Comparison of ENCODE assay signal across 14 cellular contexts in the genomic region with DNA sequence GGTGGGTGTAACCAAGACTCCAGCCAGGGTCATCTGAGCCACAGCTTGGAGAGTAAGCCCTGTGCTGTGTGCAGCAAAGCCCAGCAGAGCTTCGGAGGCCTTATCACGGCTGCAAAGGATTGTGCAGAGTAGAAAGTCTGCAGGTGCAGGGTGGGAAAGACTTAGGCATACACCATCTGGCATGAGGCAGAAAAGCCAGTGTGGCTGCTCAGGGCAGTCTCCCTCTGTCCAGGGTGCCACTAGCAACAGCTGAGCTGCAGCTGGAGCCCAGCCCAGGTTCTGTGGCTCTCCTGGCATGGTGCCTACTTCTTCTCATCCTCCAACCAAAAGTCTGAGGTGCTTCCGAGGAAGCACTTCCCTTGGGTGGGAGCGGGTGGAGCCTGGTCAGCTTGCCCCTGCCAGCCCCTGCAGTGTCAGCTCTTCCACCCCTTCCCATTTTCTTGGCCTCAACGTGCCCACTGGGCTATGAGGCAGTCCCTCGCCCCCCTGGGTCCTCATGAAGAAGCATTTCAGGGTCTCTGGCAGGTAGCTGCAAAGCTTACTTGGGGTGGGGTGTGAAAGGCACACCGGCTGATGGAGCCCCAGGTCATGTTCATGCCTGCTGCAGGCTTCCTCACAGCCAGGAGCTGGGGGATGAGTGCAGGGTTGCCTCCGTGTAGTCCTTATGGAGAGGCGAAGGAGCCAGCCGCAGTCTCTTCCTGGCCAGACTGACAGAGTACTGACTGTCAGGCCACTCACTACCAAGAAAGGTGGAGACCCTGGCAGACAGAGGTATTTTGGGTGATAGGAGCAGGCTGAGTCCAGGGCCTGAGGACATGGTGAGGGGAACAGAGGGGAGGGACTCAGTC. TPM values are rescaled to one million over a fixed set of nuclear protein-coding genes. Genes with fewer than 3 reads are reported as not detected.
DNase-seq lines count a peak whose midpoint lies in the region; TF ChIP-seq lines count a peak whose summit lies in the region.
"Had no signal": no experiment of that assay in that cellular context is flagged by ENCODE, and none has a peak within 500 bp of the region (broad histone marks: within the 10 kb centered on the region; RNA-seq: fewer than 3 reads in every experiment).

No MANE protein-coding gene starts in this region.

- H3K27me3 ChIP-seq in CD4-positive, alpha-beta memory T cell (ENCODE audit: insufficient read depth, low read length): peaks cover 4% of the 10 kb centered on the region

- H3K4me3 ChIP-seq in CD4-positive, alpha-beta memory T cell (ENCODE audit: low read length in 2 of 2): no peak overlapping the region
- H3K4me3 ChIP-seq: esophagus squamous epithelium, GM12878, smooth muscle cell had no signal

- no peaks in the 10 kb centered on the region for H3K9me3 ChIP-seq in CD4-positive, alpha-beta memory T cell (ENCODE audit: control insufficient read depth in 1 of 2, low read length in 2 of 2)
- H3K9me3 ChIP-seq: Caco-2, esophagus squamous epithelium had no signal

- H3K36me3 Mint-ChIP-seq in CD4-positive, alpha-beta memory T cell: no peaks in the 10 kb centered on the region

- in situ Hi-C loops in G401 (cut with HindIII; ENCODE audit: low sequenced_read_pairs): no loop called here

- intact Hi-C loops in CD4-positive, alpha-beta memory T cell (cut with micrococcal nuclease): no loop called here

- H3K27me3 Mint-ChIP-seq in CD4-positive, alpha-beta memory T cell: peaks cover 18 to 31% of the 10 kb centered on the region in 2 donors

- H3K4me1 ChIP-seq in CD4-positive, alpha-beta memory T cell (ENCODE audit: insufficient read depth, low read length): no peaks in the 10 kb centered on the region
- H3K4me1 ChIP-seq: Caco-2 had no signal

- H3K4me3 Mint-ChIP-seq in CD4-positive, alpha-beta memory T cell: no peak overlapping the region
- H3K4me3 Mint-ChIP-seq: activated B cell treated with CpG ODN at 0.5 μM for 24 hours; activated T-helper 1 cell treated with anti-CD3 and anti-CD28 coated beads, Interleukin-12 subunit alpha, Interleukin-12 subunit beta, Interleukin-2, Interleukin-4 antibody, amounts not matched to agents 30 ng/mL and 10 ng/mL and 1 ng/mL, durations not matched to agents 14 hours and 24 hours and 36 hours had no signal

- DNase-seq in G401 (ENCODE audit: low spot score): peak; percentile 46
- DNase-seq in NCI-H1092 (lab: John Stamatoyannopoulos, UW): peak; percentile 49
- DNase-seq in RWPE1 (ENCODE audit: low spot score): peak; percentile 19
- DNase-seq in mesenteric fat pad (ENCODE audit: low spot score): peak; percentile 77
- no peak for DNase-seq in CD4-positive, alpha-beta memory T cell
- no peak for DNase-seq in AML-193 (lab: John Stamatoyannopoulos, UW)
- no peak for DNase-seq in stimulated activated CD4-positive, alpha-beta T cell treated with anti-CD3 and anti-CD28 coated beads, Interleukin-1b, Interleukin-23, amount 100 ng/mL, for 48 hours
- DNase-seq: activated B cell treated with CpG ODN at 0.5 μM for 24 hours, Caco-2, esophagus squamous epithelium had no signal

- peak overlapping the region in 1 of 7 donors; percentile 43 for H3K27ac Mint-ChIP-seq in CD4-positive, alpha-beta memory T cell
- H3K27ac Mint-ChIP-seq: activated B cell treated with CpG ODN at 0.5 μM for 24 hours; activated T-helper 1 cell treated with anti-CD3 and anti-CD28 coated beads, Interleukin-12 subunit alpha, Interleukin-12 subunit beta, Interleukin-2, Interleukin-4 antibody, amounts not matched to agents 30 ng/mL and 10 ng/mL and 1 ng/mL, durations not matched to agents 14 hours and 24 hours and 36 hours had no signal

- peaks cover 2 to 16% (median 5%) of the 10 kb centered on the region in 4 donors for H3K4me1 Mint-ChIP-seq in CD4-positive, alpha-beta memory T cell

- CTCF ChIA-PET in RWPE1 (lab: Yijun Ruan, JAX): interaction anchor here (0.6 kb wide), 1 partner anchor 14 kb away, joined by 4 read pairs; no protein-coding TSS in a partner anchor
- CTCF ChIA-PET in CD4-positive, alpha-beta memory T cell (lab: Charles Lee; ENCODE audit: partially characterized antibody): no interaction called here

- no peak overlapping the region for H3K27ac ChIP-seq in RWPE1
- no peak overlapping the region for H3K27ac ChIP-seq in CD4-positive, alpha-beta memory T cell (ENCODE audit: low read depth, low read length)
- H3K27ac ChIP-seq: esophagus squamous epithelium had no signal

- POLR2A ChIA-PET in RWPE1 (lab: Yijun Ruan, JAX; ENCODE audit: low non-redundant PET): no interaction called here
- POLR2A ChIA-PET in CD4-positive, alpha-beta memory T cell (lab: Charles Lee; ENCODE audit: partially characterized antibody): no interaction called here

- no peak for TF ChIP-seq CTCF in RWPE1 (conservative IDR thresholded peaks at IDR 0.05; ENCODE audit: low read depth)

- no peaks in the 10 kb centered on the region for H3K36me3 ChIP-seq in CD4-positive, alpha-beta memory T cell (ENCODE audit: insufficient read depth, low read length)
- H3K36me3 ChIP-seq: esophagus squamous epithelium had no signal

- H3K9me3 Mint-ChIP-seq in CD4-positive, alpha-beta memory T cell: peaks cover 0 to 3% (median 0%) of the 10 kb centered on the region in 8 donors
- H3K9me3 Mint-ChIP-seq: activated B cell treated with CpG ODN at 0.5 μM for 24 hours; activated T-helper 1 cell treated with anti-CD3 and anti-CD28 coated beads, Interleukin-12 subunit alpha, Interleukin-12 subunit beta, Interleukin-2, Interleukin-4 antibody, amounts not matched to agents 30 ng/mL and 10 ng/mL and 1 ng/mL, durations not matched to agents 14 hours and 24 hours and 36 hours had no signal

RNA-seq across cellular contexts. Expression of a gene that starts 4.8 kb away (rescaled TPM):
- total RNA-seq in G401 (2014; rRNA removed; shearing (Covaris generic)): not detected in 2 replicates
- not detected for total RNA-seq in mesenteric fat pad
- not detected for total RNA-seq in CD4-positive, alpha-beta memory T cell
- polyA plus RNA-seq in CD4-positive, alpha-beta memory T cell: not detected
- total RNA-seq: activated B cell treated with CpG ODN at 0.5 μM for 24 hours; activated T-helper 1 cell treated with anti-CD3 and anti-CD28 coated beads, Interleukin-12 subunit alpha, Interleukin-12 subunit beta, Interleukin-2, Interleukin-4 antibody, amounts not matched to agents 30 ng/mL and 10 ng/mL and 1 ng/mL, durations not matched to agents 14 hours and 24 hours and 36 hours; esophagus squamous epithelium; GM12878; smooth muscle cell had no signal
- polyA plus RNA-seq: GM12878, smooth muscle cell had no signal

RNA-seq across cellular contexts. Expression of a gene that starts 31.3 kb away (rescaled TPM):
- total RNA-seq in G401 (2014; rRNA removed; shearing (Covaris generic)): not detected in 2 replicates
- total RNA-seq in mesenteric fat pad: not detected
- not detected for total RNA-seq in CD4-positive, alpha-beta memory T cell
- polyA plus RNA-seq in CD4-positive, alpha-beta memory T cell: not detected
- total RNA-seq: activated B cell treated with CpG ODN at 0.5 μM for 24 hours; activated T-helper 1 cell treated with anti-CD3 and anti-CD28 coated beads, Interleukin-12 subunit alpha, Interleukin-12 subunit beta, Interleukin-2, Interleukin-4 antibody, amounts not matched to agents 30 ng/mL and 10 ng/mL and 1 ng/mL, durations not matched to agents 14 hours and 24 hours and 36 hours; bronchial epithelial cell; Caco-2; esophagus squamous epithelium; GM12878; smooth muscle cell had no signal
- polyA plus RNA-seq: GM12878, smooth muscle cell had no signal

Comparison
In these comparisons a context has a peak if more than half of its experiments do, and no peak if none do; other contexts are left out.
1. DNase-seq: peak in G401 (single experiment), NCI-H1092 (single experiment), RWPE1 (single experiment) and mesenteric fat pad (single experiment); none in CD4-positive, alpha-beta memory T cell (0 of 5), AML-193 (0 of 2) and stimulated activated CD4-positive, alpha-beta T cell treated with anti-CD3 and anti-CD28 coated beads, Interleukin-1b, Interleukin-23, amount 100 ng/mL, for 48 hours (single experiment).